8 cellular contexts compared by ENCODE assay signal in genomic region chr6:6699741-6700367, GRCh38.
A peak's percentile ranks its signal among the peaks of the same experiment; 100 is the strongest.
DNase-seq lines count a peak whose midpoint lies in the region; ATAC-seq, FAIRE-seq and TF ChIP-seq lines count a peak whose summit lies in the region.

No MANE protein-coding gene starts in this region.

- peak; percentile 38 for ATAC-seq in HepG2
- no peak for ATAC-seq in HG02938 (IDR thresholded peaks at IDR 0.05; ENCODE audit: unreplicated experiment)

- no peak for TF ChIP-seq EP300 in HepG2 (IDR thresholded peaks at IDR 0.05; ENCODE audit: low read depth in 2 of 2, low read length in 2 of 2)
- TF ChIP-seq EP300 in HepG2 (CRISPR knock-in tag; IDR thresholded peaks at IDR 0.05; ENCODE audit: borderline replicate concordance), result no peak
- peak in 1 of 2 donors; percentile 32 for TF ChIP-seq EP300 in tibial nerve (IDR thresholded peaks at IDR 0.05)

- H3K27ac ChIP-seq in HepG2 (ENCODE audit: extremely low read length, insufficient read depth, low read length) (no peak overlapping the region), tibial nerve (peak overlapping the region; percentile 24 to 83 (median 72))

- 42% methylated on average over 10 of the region's 11 CpGs for WGBS in HepG2 (ENCODE audit: low lambda C conversion rate)
- 22 to 28% methylated on average over 11 of the region's 11 CpGs for WGBS in tibial nerve, 2 donors

- H3K36me3 ChIP-seq in bronchial epithelial cell (ENCODE audit: control insufficient read depth, insufficient read depth, low read length) (no peaks in the 10 kb centered on the region), HepG2 (replicated peaks in 1 of 2; ENCODE audit: control insufficient read depth in 1 of 2, insufficient read depth in 2 of 2, low read length in 2 of 2) (no peaks in the 10 kb centered on the region), tibial nerve (no peaks in the 10 kb centered on the region)

- H2AFZ ChIP-seq in HepG2 (ENCODE audit: low read length), result no peak overlapping the region

- FAIRE-seq in bronchial epithelial cell (lab: Jason Lieb, UNC) (peak; percentile 43), HepG2 (lab: Jason Lieb, UNC) (no peak)

- intact Hi-C loops in HepG2 (cut with micrococcal nuclease; ENCODE audit: unreplicated experiment), result no loop called here

- no peaks in the 10 kb centered on the region for H3K79me2 ChIP-seq in HepG2 (ENCODE audit: insufficient read depth, low read length)

- H3K27me3 ChIP-seq in bronchial epithelial cell (ENCODE audit: control insufficient read depth, insufficient read depth, low read length) (no peaks in the 10 kb centered on the region), HepG2 (ENCODE audit: control insufficient read depth in 1 of 2, insufficient read depth in 2 of 2, low read length in 2 of 2) (peaks cover 0 to 17% of the 10 kb centered on the region in 2 experiments; a peak in 1 of 5 replicates), tibial nerve (no peaks in the 10 kb centered on the region)

- no peak overlapping the region for H3K9ac ChIP-seq in HepG2 (ENCODE audit: insufficient read depth, low read depth, low read length)

- POLR2A ChIA-PET in HepG2 (lab: Yijun Ruan, JAX), result no interaction called here

- 0 out of 2 replicates have a peak, but pooled peaks cover 4% of the 10 kb centered on the region for H3K4me1 ChIP-seq in HepG2 (ENCODE audit: insufficient read depth, low read length)
- H3K4me1 ChIP-seq in tibial nerve, result peaks cover 0 to 62% (median 34%) of the 10 kb centered on the region in 4 donors

- no peaks in the 10 kb centered on the region for H4K20me1 ChIP-seq in HepG2 (ENCODE audit: insufficient read depth, low read length)

- H3K4me3 ChIP-seq in bronchial epithelial cell (ENCODE audit: low read depth, low read length) (no peak overlapping the region), HepG2 (replicated peaks in 1 of 3; ENCODE audit: insufficient read depth in 1 of 3, low read depth in 2 of 3, low read length in 3 of 3) (no peak overlapping the region), tibial nerve (no peak overlapping the region)

- TF ChIP-seq POLR2A in HepG2 (IDR thresholded peaks at IDR 0.05; ENCODE audit: insufficient read depth in 1 of 2, low read depth in 2 of 2, low read length in 2 of 2) (no peak), tibial nerve (IDR thresholded peaks at IDR 0.05) (no peak)

- H3K9me3 ChIP-seq in HepG2 (ENCODE audit: low read length) (no peaks in the 10 kb centered on the region), tibial nerve (no peaks in the 10 kb centered on the region)

- in situ Hi-C loops in HepG2 (cut with HindIII; ENCODE audit: extremely low pct_ligation_motif_present, low pct_unique_long_range_greater_than_20kb), result loop anchor here (25.0 kb wide), 1 partner anchor 912 kb away; no protein-coding TSS in a partner anchor

- DNase-seq in GM04503 (ENCODE audit: low read depth) (peak; percentile 96), NCI-H2171 (lab: John Stamatoyannopoulos, UW) (peak; percentile 94), bronchial epithelial cell (ENCODE audit: low read depth) (peak; percentile 98), HepG2 (ENCODE audit: low spot score) (no peak), tibial nerve (ENCODE audit: low spot score in 2 of 2) (peak; percentile 72 to 81)
- DNase-seq in activated CD4-positive, alpha-beta T cell treated with anti-CD3 and anti-CD28 coated beads, Interleukin-2, amount 50 U/mL, for 48 hours, result no peak
- DNase-seq in activated CD8-positive, alpha-beta memory T cell treated with anti-CD3 and anti-CD28 coated beads, Interleukin-2, amount 50 U/mL, for 48 hours, result no peak

- H3K4me2 ChIP-seq in HepG2 (ENCODE audit: low read depth, low read length), result no peak overlapping the region

- TF ChIP-seq CTCF in bronchial epithelial cell (IDR thresholded peaks at IDR 0.05; ENCODE audit: insufficient read depth, low read length, severe bottlenecking) (peak; percentile 2), HepG2 (CRISPR knock-in tag; IDR thresholded peaks at IDR 0.05) (no peak), tibial nerve (IDR thresholded peaks at IDR 0.05) (no peak)

- TF ChIP-seq RAD21 in HepG2 (CRISPR knock-in tag; IDR thresholded peaks at IDR 0.05), result no peak

- no TSS peak for BruUV-seq in HepG2 (replicated peaks; lab: Mats Ljungman, UMichigan)

- CTCF ChIA-PET in HepG2 (lab: Yijun Ruan, JAX; ENCODE audit: low intra/inter-chr PET ratio, low total read pairs), result no interaction called here

TF ChIP-seq in HepG2, 621 proteins besides CTCF, POLR2A, EP300 and RAD21:
- peak; percentile 58; the same call in 1 of the 2 replicates for TF ChIP-seq ZNF652 (CRISPR knock-in tag; IDR thresholded peaks at IDR 0.05; ENCODE audit: borderline replicate concordance, low read depth)
- TF ChIP-seq SOX6 (IDR thresholded peaks at IDR 0.05), result no peak
- no peak for TF ChIP-seq SOX6 (CRISPR knock-in tag; IDR thresholded peaks at IDR 0.05)
- TF ChIP-seq HNF4A (CRISPR knock-in tag; IDR thresholded peaks at IDR 0.05), result no peak
- no peak for TF ChIP-seq ZFP1 (CRISPR knock-in tag; IDR thresholded peaks at IDR 0.05)
- TF ChIP-seq RFX1 (IDR thresholded peaks at IDR 0.05), result peak; percentile 40; the same call in 1 of the 2 replicates
- no peak for TF ChIP-seq KMT2B (CRISPR knock-in tag; IDR thresholded peaks at IDR 0.05)
- peak; percentile 63 for TF ChIP-seq RFX3 (CRISPR knock-in tag; IDR thresholded peaks at IDR 0.05)
- TF ChIP-seq ZNF776 (CRISPR knock-in tag; IDR thresholded peaks at IDR 0.05), result no peak
- TF ChIP-seq NBN (conservative IDR thresholded peaks at IDR 0.05), result no peak
TF ChIP-seq in HepG2: peak in this region for 3.

Comparison
In these comparisons a context has a peak if more than half of its experiments do, and no peak if none do; other contexts are left out.
1. DNase-seq: peak in GM04503 (single experiment), NCI-H2171 (single experiment), bronchial epithelial cell (single experiment) and tibial nerve (2 of 2); none in HepG2 (single experiment), activated CD4-positive, alpha-beta T cell treated with anti-CD3 and anti-CD28 coated beads, Interleukin-2, amount 50 U/mL, for 48 hours (0 of 2) and activated CD8-positive, alpha-beta memory T cell treated with anti-CD3 and anti-CD28 coated beads, Interleukin-2, amount 50 U/mL, for 48 hours (single experiment).